ENCODE assay signal across 11 cellular contexts in genomic region chr19:19420570-19421301, GRCh38. TPM values are rescaled to one million over a fixed set of nuclear protein-coding genes. Genes with fewer than 3 reads are reported as not detected.
DNase-seq lines count a peak whose midpoint lies in the region; ATAC-seq and TF ChIP-seq lines count a peak whose summit lies in the region.
"Had no signal": no experiment of that assay in that cellular context is flagged by ENCODE, and none has a peak within 500 bp of the region (broad histone marks: within the 10 kb centered on the region; RNA-seq: fewer than 3 reads in every experiment).

No MANE protein-coding gene starts in this region.

- H3K4me1 ChIP-seq in heart left ventricle (peaks cover 0 to 78% (median 45%) of the 10 kb centered on the region in 12 donors), esophagus muscularis mucosa (peaks cover 30 to 74% (median 55%) of the 10 kb centered on the region in 4 donors)

- H3K27me3 Mint-ChIP-seq in immature natural killer cell (ENCODE audit: low read depth in 3 of 3) = peaks cover 11 to 25% (median 13%) of the 10 kb centered on the region in 3 donors

- 77 to 85% (median 79%) methylated on average over 21 of the region's 21 CpGs for WGBS in heart left ventricle, 4 donors
- 80% methylated on average over 21 of the region's 21 CpGs for WGBS in esophagus muscularis mucosa

- H3K36me3 Mint-ChIP-seq in immature natural killer cell = no peaks in the 10 kb centered on the region

- H3K27me3 ChIP-seq in heart left ventricle (no peaks in the 10 kb centered on the region), esophagus muscularis mucosa (no peaks in the 10 kb centered on the region)
- H3K27me3 ChIP-seq: hepatocyte had no signal

- no peaks in the 10 kb centered on the region for H3K9me3 Mint-ChIP-seq in immature natural killer cell

- TF ChIP-seq POLR2A in heart left ventricle (IDR thresholded peaks at IDR 0.05) (no peak), esophagus muscularis mucosa (IDR thresholded peaks at IDR 0.05; ENCODE audit: low read depth) (no peak)

- H3K27ac Mint-ChIP-seq in immature natural killer cell = peak overlapping the region; percentile 88 to 97 (median 93)

- CTCF ChIA-PET in RWPE1 (lab: Yijun Ruan, JAX) = no interaction called here

- no peak for TF ChIP-seq CTCF in RWPE1 (conservative IDR thresholded peaks at IDR 0.05; ENCODE audit: low read depth)
- no peak for TF ChIP-seq CTCF in heart left ventricle (IDR thresholded peaks at IDR 0.05)
- TF ChIP-seq CTCF in esophagus muscularis mucosa (IDR thresholded peaks at IDR 0.05) = no peak

- intact Hi-C loops in heart left ventricle (cut with DNase I) (no loop called here), esophagus muscularis mucosa (cut with DNase I) (no loop called here)

- H3K36me3 ChIP-seq in heart left ventricle (no peaks in the 10 kb centered on the region), esophagus muscularis mucosa (no peaks in the 10 kb centered on the region)

- POLR2A ChIA-PET in RWPE1 (lab: Yijun Ruan, JAX; ENCODE audit: low non-redundant PET) = no interaction called here

- no peak for ATAC-seq in GM19351 (IDR thresholded peaks at IDR 0.05; ENCODE audit: unreplicated experiment)
- no peak for ATAC-seq in heart left ventricle

- peak overlapping the region; percentile 63 to 79 (median 69) for H3K4me3 Mint-ChIP-seq in immature natural killer cell

- peaks cover 84 to 96% of the 10 kb centered on the region in 2 donors for H3K4me1 Mint-ChIP-seq in immature natural killer cell

- peak overlapping the region; percentile 2; the same call in 1 of the 2 replicates for H3K27ac ChIP-seq in RWPE1
- H3K27ac ChIP-seq in heart left ventricle = no peak overlapping the region
- no peak overlapping the region for H3K27ac ChIP-seq in esophagus muscularis mucosa (replicated peaks in 1 of 4)
- H3K27ac ChIP-seq: hepatocyte, VCaP had no signal

- H3K4me3 ChIP-seq in heart left ventricle (no peak overlapping the region), esophagus muscularis mucosa (no peak overlapping the region)
- H3K4me3 ChIP-seq: hepatocyte had no signal

- DNase-seq in stimulated activated naive CD4-positive, alpha-beta T cell treated with Interleukin-2 at 50 U/mL for 16 hours (lab: John Stamatoyannopoulos, UW) = peak; percentile 26
- no peak for DNase-seq in stimulated activated naive CD4-positive, alpha-beta T cell (lab: John Stamatoyannopoulos, UW)
- DNase-seq in RWPE1 (ENCODE audit: low spot score) (no peak), immature natural killer cell (peak; percentile 87 to 91 (median 90)), heart left ventricle (no peak), esophagus muscularis mucosa (ENCODE audit: extremely low spot score) (no peak)
- DNase-seq in activated CD4-positive, alpha-beta T cell treated with anti-CD3 and anti-CD28 coated beads, Interleukin-2, amount 50 U/mL, for 4 hours = no peak
- DNase-seq: NCI-H69 had no signal

- H3K9me3 ChIP-seq in heart left ventricle = no peaks in the 10 kb centered on the region
- H3K9me3 ChIP-seq in esophagus muscularis mucosa = no peaks in the 10 kb centered on the region

- TF ChIP-seq EP300 in esophagus muscularis mucosa (IDR thresholded peaks at IDR 0.05) = no peak

RNA-seq across cellular contexts. Expression of gene GATAD2A, which starts 15.3 kb away (rescaled TPM):
- polyA plus RNA-seq in immature natural killer cell (10 to 100 TPM in 2 of 3 donors, 1 to 10 TPM in 1; 8.8 to 48.5 (median 21.0) TPM), heart left ventricle (10 to 100 TPM in 1 of 2 donors, 1 to 10 TPM in 1; 7.5 to 27.0 TPM)
- total RNA-seq in heart left ventricle (10 to 100 TPM; 18.1 to 49.5 (median 35.5) TPM), esophagus muscularis mucosa (10 to 100 TPM; 34.9 to 60.5 (median 42.5) TPM)

Comparison
In these comparisons a context has a peak if more than half of its experiments do, and no peak if none do; other contexts are left out.
1. DNase-seq: peak in stimulated activated naive CD4-positive, alpha-beta T cell treated with Interleukin-2 at 50 U/mL for 16 hours (single experiment) and immature natural killer cell (3 of 3); none in stimulated activated naive CD4-positive, alpha-beta T cell (0 of 6), RWPE1 (single experiment), heart left ventricle (0 of 5), esophagus muscularis mucosa (single experiment) and activated CD4-positive, alpha-beta T cell treated with anti-CD3 and anti-CD28 coated beads, Interleukin-2, amount 50 U/mL, for 4 hours (0 of 2).